1 cellular context compared by ENCODE assay signal in the genomic region with DNA sequence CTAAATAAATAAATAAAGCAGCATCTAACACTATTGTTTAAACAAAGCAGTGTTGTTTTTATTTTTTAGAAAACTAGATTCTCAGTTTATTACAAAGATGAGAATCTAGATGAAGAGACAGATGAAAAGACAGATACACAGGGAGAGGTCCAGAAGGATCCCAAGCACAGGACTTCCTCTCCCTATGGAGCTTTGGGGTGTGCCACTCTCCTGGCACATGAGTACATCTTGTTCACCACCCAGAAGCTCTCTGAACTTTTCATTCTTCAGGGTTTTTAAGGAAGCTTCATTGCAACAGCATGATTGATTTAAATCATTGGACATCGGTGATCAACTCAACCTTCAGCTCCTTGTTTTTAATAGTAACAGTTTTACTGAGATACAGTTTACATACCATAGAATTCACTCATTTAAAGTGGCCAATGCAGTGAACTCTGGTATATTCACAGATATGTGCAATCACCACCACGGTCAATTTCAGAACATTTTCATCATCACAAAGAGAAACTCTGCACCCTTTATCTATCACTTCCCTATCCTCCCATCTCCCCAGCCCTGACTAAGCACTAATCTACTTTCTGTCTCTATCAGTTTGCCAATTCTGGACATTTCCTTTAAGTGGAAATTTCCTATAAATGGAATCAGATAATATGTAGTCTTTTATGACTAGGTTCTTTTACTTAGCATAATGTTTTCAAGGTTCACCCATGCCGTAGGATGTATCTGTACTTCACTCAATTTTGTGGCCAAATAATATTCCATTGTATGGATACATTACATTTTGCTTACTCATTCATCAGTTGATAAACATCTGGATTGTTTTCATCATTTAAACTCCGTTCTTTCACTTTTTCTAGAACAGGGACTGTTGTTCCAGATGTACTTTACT.
TF ChIP-seq lines count a peak whose summit lies in the region.

No MANE protein-coding gene starts in this region.

TF ChIP-seq in K562, 482 proteins besides CTCF, POLR2A, EP300 and RAD21 (continued from another document and continues in another):
- TF ChIP-seq, protein P1, sequence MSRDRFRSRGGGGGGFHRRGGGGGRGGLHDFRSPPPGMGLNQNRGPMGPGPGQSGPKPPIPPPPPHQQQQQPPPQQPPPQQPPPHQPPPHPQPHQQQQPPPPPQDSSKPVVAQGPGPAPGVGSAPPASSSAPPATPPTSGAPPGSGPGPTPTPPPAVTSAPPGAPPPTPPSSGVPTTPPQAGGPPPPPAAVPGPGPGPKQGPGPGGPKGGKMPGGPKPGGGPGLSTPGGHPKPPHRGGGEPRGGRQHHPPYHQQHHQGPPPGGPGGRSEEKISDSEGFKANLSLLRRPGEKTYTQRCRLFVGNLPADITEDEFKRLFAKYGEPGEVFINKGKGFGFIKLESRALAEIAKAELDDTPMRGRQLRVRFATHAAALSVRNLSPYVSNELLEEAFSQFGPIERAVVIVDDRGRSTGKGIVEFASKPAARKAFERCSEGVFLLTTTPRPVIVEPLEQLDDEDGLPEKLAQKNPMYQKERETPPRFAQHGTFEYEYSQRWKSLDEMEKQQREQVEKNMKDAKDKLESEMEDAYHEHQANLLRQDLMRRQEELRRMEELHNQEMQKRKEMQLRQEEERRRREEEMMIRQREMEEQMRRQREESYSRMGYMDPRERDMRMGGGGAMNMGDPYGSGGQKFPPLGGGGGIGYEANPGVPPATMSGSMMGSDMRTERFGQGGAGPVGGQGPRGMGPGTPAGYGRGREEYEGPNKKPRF (IDR thresholded peaks at IDR 0.05; ENCODE audit: low read depth, low read length): no peak
- TF ChIP-seq ZNF57 (CRISPR knock-in tag; IDR thresholded peaks at IDR 0.05) (no peak), ZBTB17 (CRISPR knock-in tag; IDR thresholded peaks at IDR 0.05) (no peak), ZNF212 (CRISPR knock-in tag; IDR thresholded peaks at IDR 0.05) (no peak), GTF2F1 (IDR thresholded peaks at IDR 0.05; ENCODE audit: low read depth, low read length) (no peak), ZNF121 (CRISPR knock-in tag; conservative IDR thresholded peaks at IDR 0.05) (no peak), BCOR (IDR thresholded peaks at IDR 0.05) (no peak), JUND (IDR thresholded peaks at IDR 0.05; ENCODE audit: borderline replicate concordance, low read depth, low read length) (peak; percentile 39; the same call in 1 of the 2 replicates), JUND (tag; IDR thresholded peaks at IDR 0.05; ENCODE audit: borderline replicate concordance, low read depth, low read length) (peak; percentile 18; the same call in 2 of the 3 replicates), MTA3 (IDR thresholded peaks at IDR 0.05; ENCODE audit: borderline replicate concordance) (peak; percentile 27; the same call in 1 of the 2 replicates), NR2C1 (IDR thresholded peaks at IDR 0.05) (no peak), NR2C1 (tag; IDR thresholded peaks at IDR 0.05) (no peak), PRPF4 (IDR thresholded peaks at IDR 0.05; ENCODE audit: insufficient read depth, low read depth, low read length, poor library complexity, severe bottlenecking) (no peak), ZBTB8A (IDR thresholded peaks at IDR 0.05; ENCODE audit: partially characterized antibody) (no peak), HMGN3 (IDR thresholded peaks at IDR 0.05; ENCODE audit: borderline replicate concordance, extremely low read depth, insufficient read length, low read depth, low read length) (no peak), ZBTB1 (CRISPR knock-in tag; IDR thresholded peaks at IDR 0.05; ENCODE audit: borderline replicate concordance, low read depth) (no peak), PTTG1 (tag; IDR thresholded peaks at IDR 0.05; ENCODE audit: low read depth) (0 out of 2 replicates have a peak, but pooled peaks have one; percentile 56), KLF6 (CRISPR knock-in tag; IDR thresholded peaks at IDR 0.05; ENCODE audit: borderline replicate concordance) (peak; percentile 36; the same call in 1 of the 2 replicates), PTRF (tag; IDR thresholded peaks at IDR 0.05) (no peak), PHF20 (IDR thresholded peaks at IDR 0.05; ENCODE audit: partially characterized antibody) (no peak), ZNF354B (CRISPR knock-in tag; IDR thresholded peaks at IDR 0.05) (0 out of 2 replicates have a peak, but pooled peaks have one; percentile 17), ZBTB7A (IDR thresholded peaks at IDR 0.05; ENCODE audit: borderline replicate concordance, control insufficient read depth, low read depth, low read length) (no peak), DDX20 (tag; IDR thresholded peaks at IDR 0.05; ENCODE audit: low read depth) (peak; percentile 66), GTF2E2 (tag; IDR thresholded peaks at IDR 0.05) (no peak), ZNF282 (CRISPR knock-in tag; IDR thresholded peaks at IDR 0.05) (no peak), ZNF263 (CRISPR knock-in tag; IDR thresholded peaks at IDR 0.05; ENCODE audit: borderline replicate concordance) (no peak), SREBF1 (IDR thresholded peaks at IDR 0.05; ENCODE audit: borderline replicate concordance, low read depth, low read length) (no peak), MCM7 (IDR thresholded peaks at IDR 0.05) (no peak), LEF1 (IDR thresholded peaks at IDR 0.05) (no peak), FIP1L1 (IDR thresholded peaks at IDR 0.05; ENCODE audit: low read depth, low read length, poor library complexity, severe bottlenecking) (no peak), BDP1 (IDR thresholded peaks at IDR 0.05; ENCODE audit: insufficient read depth, insufficient read length) (no peak), MEIS2 (IDR thresholded peaks at IDR 0.05; ENCODE audit: partially characterized antibody) (peak; percentile 20), ZNF239 (CRISPR knock-in tag; IDR thresholded peaks at IDR 0.05) (peak; percentile 60; the same call in 1 of the 2 replicates), ZNF586 (CRISPR knock-in tag; conservative IDR thresholded peaks at IDR 0.05) (no peak), ZNF695 (CRISPR knock-in tag; IDR thresholded peaks at IDR 0.05) (no peak), ZNF347 (CRISPR knock-in tag; IDR thresholded peaks at IDR 0.05; ENCODE audit: low read depth) (no peak), ZNF644 (tag; IDR thresholded peaks at IDR 0.05; ENCODE audit: low read depth) (peak; percentile 7), GATAD2B (IDR thresholded peaks at IDR 0.05; ENCODE audit: borderline replicate concordance) (peak; percentile 75; the same call in 1 of the 2 replicates), MAFF (IDR thresholded peaks at IDR 0.05; ENCODE audit: low read length) (peak; percentile 58; the same call in 1 of the 2 replicates), ZNF41 (CRISPR knock-in tag; conservative IDR thresholded peaks at IDR 0.05) (no peak), ILK (tag; IDR thresholded peaks at IDR 0.05; ENCODE audit: borderline replicate concordance, low read depth) (no peak), GATA2 (CRISPR knock-in tag; IDR thresholded peaks at IDR 0.05) (no peak), ZFP36 (IDR thresholded peaks at IDR 0.05; ENCODE audit: low read depth, low read length, partially characterized antibody) (no peak), TEAD2 (tag; IDR thresholded peaks at IDR 0.05) (0 out of 2 replicates have a peak, but pooled peaks have one; percentile 21), SOX6 (IDR thresholded peaks at IDR 0.05) (peak; percentile 93; the same call in 1 of the 2 replicates), GABPA (tag; conservative IDR thresholded peaks at IDR 0.05; ENCODE audit: low read depth) (peak; percentile 15), TCF3 (CRISPR knock-in tag; IDR thresholded peaks at IDR 0.05) (0 out of 2 replicates have a peak, but pooled peaks have one; percentile 13), ZNF3 (CRISPR knock-in tag; IDR thresholded peaks at IDR 0.05) (0 out of 2 replicates have a peak, but pooled peaks have one; percentile 61), ZNF175 (CRISPR knock-in tag; IDR thresholded peaks at IDR 0.05; ENCODE audit: low read depth) (peak; percentile 65), SMARCE1 (IDR thresholded peaks at IDR 0.05) (peak; percentile 85; the same call in 1 of the 2 replicates), CBX5 (IDR thresholded peaks at IDR 0.05; ENCODE audit: borderline replicate concordance, low read depth) (no peak), ATF7 (IDR thresholded peaks at IDR 0.05) (peak; percentile 30; the same call in 1 of the 2 replicates), EGR1 (conservative IDR thresholded peaks at IDR 0.05) (no peak), CSDE1 (IDR thresholded peaks at IDR 0.05) (0 out of 4 replicates have a peak, but pooled peaks of 1 of the 2 experiments have one; percentile 16), TFAM (CRISPR knock-in tag; conservative IDR thresholded peaks at IDR 0.05) (no peak), ZNF311 (CRISPR knock-in tag; IDR thresholded peaks at IDR 0.05) (no peak)
- TF ChIP-seq, protein P2, sequence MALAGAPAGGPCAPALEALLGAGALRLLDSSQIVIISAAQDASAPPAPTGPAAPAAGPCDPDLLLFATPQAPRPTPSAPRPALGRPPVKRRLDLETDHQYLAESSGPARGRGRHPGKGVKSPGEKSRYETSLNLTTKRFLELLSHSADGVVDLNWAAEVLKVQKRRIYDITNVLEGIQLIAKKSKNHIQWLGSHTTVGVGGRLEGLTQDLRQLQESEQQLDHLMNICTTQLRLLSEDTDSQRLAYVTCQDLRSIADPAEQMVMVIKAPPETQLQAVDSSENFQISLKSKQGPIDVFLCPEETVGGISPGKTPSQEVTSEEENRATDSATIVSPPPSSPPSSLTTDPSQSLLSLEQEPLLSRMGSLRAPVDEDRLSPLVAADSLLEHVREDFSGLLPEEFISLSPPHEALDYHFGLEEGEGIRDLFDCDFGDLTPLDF (CRISPR knock-in tag; IDR thresholded peaks at IDR 0.05): no peak
- TF ChIP-seq, protein P3, sequence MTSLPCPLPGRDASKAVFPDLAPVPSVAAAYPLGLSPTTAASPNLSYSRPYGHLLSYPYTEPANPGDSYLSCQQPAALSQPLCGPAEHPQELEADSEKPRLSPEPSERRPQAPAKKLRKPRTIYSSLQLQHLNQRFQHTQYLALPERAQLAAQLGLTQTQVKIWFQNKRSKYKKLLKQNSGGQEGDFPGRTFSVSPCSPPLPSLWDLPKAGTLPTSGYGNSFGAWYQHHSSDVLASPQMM (CRISPR knock-in tag; IDR thresholded peaks at IDR 0.05): no peak
- TF ChIP-seq, protein P4, sequence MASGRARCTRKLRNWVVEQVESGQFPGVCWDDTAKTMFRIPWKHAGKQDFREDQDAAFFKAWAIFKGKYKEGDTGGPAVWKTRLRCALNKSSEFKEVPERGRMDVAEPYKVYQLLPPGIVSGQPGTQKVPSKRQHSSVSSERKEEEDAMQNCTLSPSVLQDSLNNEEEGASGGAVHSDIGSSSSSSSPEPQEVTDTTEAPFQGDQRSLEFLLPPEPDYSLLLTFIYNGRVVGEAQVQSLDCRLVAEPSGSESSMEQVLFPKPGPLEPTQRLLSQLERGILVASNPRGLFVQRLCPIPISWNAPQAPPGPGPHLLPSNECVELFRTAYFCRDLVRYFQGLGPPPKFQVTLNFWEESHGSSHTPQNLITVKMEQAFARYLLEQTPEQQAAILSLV (tag; IDR thresholded peaks at IDR 0.05): no peak
- TF ChIP-seq, protein P5, sequence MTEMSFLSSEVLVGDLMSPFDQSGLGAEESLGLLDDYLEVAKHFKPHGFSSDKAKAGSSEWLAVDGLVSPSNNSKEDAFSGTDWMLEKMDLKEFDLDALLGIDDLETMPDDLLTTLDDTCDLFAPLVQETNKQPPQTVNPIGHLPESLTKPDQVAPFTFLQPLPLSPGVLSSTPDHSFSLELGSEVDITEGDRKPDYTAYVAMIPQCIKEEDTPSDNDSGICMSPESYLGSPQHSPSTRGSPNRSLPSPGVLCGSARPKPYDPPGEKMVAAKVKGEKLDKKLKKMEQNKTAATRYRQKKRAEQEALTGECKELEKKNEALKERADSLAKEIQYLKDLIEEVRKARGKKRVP (CRISPR knock-in tag; IDR thresholded peaks at IDR 0.05): peak; percentile 79
- TF ChIP-seq, protein P6, sequence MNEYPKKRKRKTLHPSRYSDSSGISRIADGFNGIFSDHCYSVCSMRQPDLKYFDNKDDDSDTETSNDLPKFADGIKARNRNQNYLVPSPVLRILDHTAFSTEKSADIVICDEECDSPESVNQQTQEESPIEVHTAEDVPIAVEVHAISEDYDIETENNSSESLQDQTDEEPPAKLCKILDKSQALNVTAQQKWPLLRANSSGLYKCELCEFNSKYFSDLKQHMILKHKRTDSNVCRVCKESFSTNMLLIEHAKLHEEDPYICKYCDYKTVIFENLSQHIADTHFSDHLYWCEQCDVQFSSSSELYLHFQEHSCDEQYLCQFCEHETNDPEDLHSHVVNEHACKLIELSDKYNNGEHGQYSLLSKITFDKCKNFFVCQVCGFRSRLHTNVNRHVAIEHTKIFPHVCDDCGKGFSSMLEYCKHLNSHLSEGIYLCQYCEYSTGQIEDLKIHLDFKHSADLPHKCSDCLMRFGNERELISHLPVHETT (CRISPR knock-in tag; conservative IDR thresholded peaks at IDR 0.05 in 1 of 2, IDR thresholded peaks at IDR 0.05 in 1 of 2): 0 out of 4 replicates have a peak, but pooled peaks of 1 of the 2 experiments have one; percentile 36
- TF ChIP-seq, protein P7, sequence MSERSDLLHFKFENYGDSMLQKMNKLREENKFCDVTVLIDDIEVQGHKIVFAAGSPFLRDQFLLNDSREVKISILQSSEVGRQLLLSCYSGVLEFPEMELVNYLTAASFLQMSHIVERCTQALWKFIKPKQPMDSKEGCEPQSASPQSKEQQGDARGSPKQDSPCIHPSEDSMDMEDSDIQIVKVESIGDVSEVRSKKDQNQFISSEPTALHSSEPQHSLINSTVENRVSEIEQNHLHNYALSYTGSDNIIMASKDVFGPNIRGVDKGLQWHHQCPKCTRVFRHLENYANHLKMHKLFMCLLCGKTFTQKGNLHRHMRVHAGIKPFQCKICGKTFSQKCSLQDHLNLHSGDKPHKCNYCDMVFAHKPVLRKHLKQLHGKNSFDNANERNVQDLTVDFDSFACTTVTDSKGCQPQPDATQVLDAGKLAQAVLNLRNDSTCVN (CRISPR knock-in tag; IDR thresholded peaks at IDR 0.05): no peak
- TF ChIP-seq, protein P8, sequence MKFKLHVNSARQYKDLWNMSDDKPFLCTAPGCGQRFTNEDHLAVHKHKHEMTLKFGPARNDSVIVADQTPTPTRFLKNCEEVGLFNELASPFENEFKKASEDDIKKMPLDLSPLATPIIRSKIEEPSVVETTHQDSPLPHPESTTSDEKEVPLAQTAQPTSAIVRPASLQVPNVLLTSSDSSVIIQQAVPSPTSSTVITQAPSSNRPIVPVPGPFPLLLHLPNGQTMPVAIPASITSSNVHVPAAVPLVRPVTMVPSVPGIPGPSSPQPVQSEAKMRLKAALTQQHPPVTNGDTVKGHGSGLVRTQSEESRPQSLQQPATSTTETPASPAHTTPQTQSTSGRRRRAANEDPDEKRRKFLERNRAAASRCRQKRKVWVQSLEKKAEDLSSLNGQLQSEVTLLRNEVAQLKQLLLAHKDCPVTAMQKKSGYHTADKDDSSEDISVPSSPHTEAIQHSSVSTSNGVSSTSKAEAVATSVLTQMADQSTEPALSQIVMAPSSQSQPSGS (CRISPR knock-in tag; IDR thresholded peaks at IDR 0.05): no peak
- TF ChIP-seq, protein P9, sequence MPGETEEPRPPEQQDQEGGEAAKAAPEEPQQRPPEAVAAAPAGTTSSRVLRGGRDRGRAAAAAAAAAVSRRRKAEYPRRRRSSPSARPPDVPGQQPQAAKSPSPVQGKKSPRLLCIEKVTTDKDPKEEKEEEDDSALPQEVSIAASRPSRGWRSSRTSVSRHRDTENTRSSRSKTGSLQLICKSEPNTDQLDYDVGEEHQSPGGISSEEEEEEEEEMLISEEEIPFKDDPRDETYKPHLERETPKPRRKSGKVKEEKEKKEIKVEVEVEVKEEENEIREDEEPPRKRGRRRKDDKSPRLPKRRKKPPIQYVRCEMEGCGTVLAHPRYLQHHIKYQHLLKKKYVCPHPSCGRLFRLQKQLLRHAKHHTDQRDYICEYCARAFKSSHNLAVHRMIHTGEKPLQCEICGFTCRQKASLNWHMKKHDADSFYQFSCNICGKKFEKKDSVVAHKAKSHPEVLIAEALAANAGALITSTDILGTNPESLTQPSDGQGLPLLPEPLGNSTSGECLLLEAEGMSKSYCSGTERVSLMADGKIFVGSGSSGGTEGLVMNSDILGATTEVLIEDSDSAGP (CRISPR knock-in tag; IDR thresholded peaks at IDR 0.05): no peak
